22 cellular contexts compared by ENCODE assay signal in genomic region chr4:128416921-128417320, GRCh38.
DNase-seq lines count a peak whose midpoint lies in the region; ATAC-seq and TF ChIP-seq lines count a peak whose summit lies in the region.
"Had no signal": no experiment of that assay in that cellular context is flagged by ENCODE, and none has a peak within 500 bp of the region (broad histone marks: within the 10 kb centered on the region; RNA-seq: fewer than 3 reads in every experiment).

No MANE protein-coding gene starts in this region.

- H3K4me3 ChIP-seq in PC-3 (ENCODE audit: low read length) (no peak overlapping the region), mammary epithelial cell (replicated peaks in 1 of 3; ENCODE audit: insufficient read depth in 1 of 3, low read depth in 2 of 3, low read length in 3 of 3) (no peak overlapping the region), fibroblast of the aortic adventitia (ENCODE audit: low read depth, low read length) (no peak overlapping the region), osteoblast (ENCODE audit: insufficient read depth, low read length) (peak overlapping the region; percentile 24), WERI-Rb-1 (ENCODE audit: low read depth, low read length) (no peak overlapping the region)
- H3K4me3 ChIP-seq: BLaER1, esophagus muscularis mucosa, left ventricle myocardium inferior, SJCRH30, transverse colon had no signal

- H3K27ac ChIP-seq in PC-3 (ENCODE audit: low read length) (no peak overlapping the region), mammary epithelial cell (ENCODE audit: insufficient read depth, low read depth, low read length) (no peak overlapping the region), osteoblast (ENCODE audit: low read depth, low read length) (no peak overlapping the region), WERI-Rb-1 (no peak overlapping the region)
- H3K27ac ChIP-seq: BLaER1, esophagus muscularis mucosa, left ventricle myocardium inferior, SJCRH30, transverse colon had no signal

- H3K4me1 ChIP-seq in PC-3 (ENCODE audit: insufficient read depth, low read length) (peaks cover 8% of the 10 kb centered on the region; the same call in 1 of the 2 replicates), mammary epithelial cell (ENCODE audit: insufficient read depth, low read length) (no peaks in the 10 kb centered on the region), osteoblast (ENCODE audit: insufficient read depth, low read length) (no peaks in the 10 kb centered on the region)
- H3K4me1 ChIP-seq: BLaER1, SJCRH30, transverse colon had no signal

- 61% methylated on average over 3 of the region's 3 CpGs for WGBS in mammary epithelial cell (ENCODE audit: low coverage, missing lambda C conversion rate)

- H3K9me3 ChIP-seq in PC-3 (ENCODE audit: low read length) (no peaks in the 10 kb centered on the region), mammary epithelial cell (replicated peaks; ENCODE audit: insufficient read depth, low read length) (no peaks in the 10 kb centered on the region), osteoblast (ENCODE audit: low read depth, low read length) (no peaks in the 10 kb centered on the region), WERI-Rb-1 (ENCODE audit: severe bottlenecking) (no peaks in the 10 kb centered on the region)
- H3K9me3 ChIP-seq: BLaER1, esophagus muscularis mucosa, left ventricle myocardium inferior, SJCRH30, transverse colon had no signal

- POLR2A ChIA-PET in PC-3 (lab: Charles Lee; ENCODE audit: unreplicated experiment): no interaction called here

- in situ Hi-C loops in mammary epithelial cell (cut with MboI; ENCODE audit: low sequenced_read_pairs in 2 of 2): no loop called here

- intact Hi-C loops in PC-3 (cut with micrococcal nuclease): no loop called here
- intact Hi-C loops in mammary epithelial cell (cut with micrococcal nuclease): no loop called here

- ATAC-seq in PC-3: peak; percentile 56
- ATAC-seq in HG03139 (IDR thresholded peaks at IDR 0.05; ENCODE audit: unreplicated experiment): no peak
- ATAC-seq: HCT116 had no signal

- no TSS peak for BruUV-seq in PC-3 (replicated peaks; lab: Mats Ljungman, UMichigan)
- no TSS peak for BruUV-seq in mammary epithelial cell (replicated peaks; lab: Mats Ljungman, UMichigan)

- no peaks in the 10 kb centered on the region for H3F3A ChIP-seq in PC-3 (ENCODE audit: low read length, unreplicated experiment)

- peak; percentile 39 for DNase-seq in PC-3
- DNase-seq in mammary epithelial cell: no peak
- DNase-seq in fibroblast of the aortic adventitia (ENCODE audit: low read depth): peak; percentile 21
- DNase-seq in osteoblast (ENCODE audit: insufficient read length, low spot score, missing footprints): no peak
- no peak for DNase-seq in GM10266 (ENCODE audit: extremely low spot score)
- no peak for DNase-seq in WERI-Rb-1
- DNase-seq in NCI-H1105 treated with DMSO at 0.1 percent for 48 hours (lab: John Stamatoyannopoulos, UW): no peak
- DNase-seq: activated CD4-positive, alpha-beta T cell treated with anti-CD3 and anti-CD28 coated beads for 4 hours; caudate nucleus; left ventricle myocardium inferior; NCI-H146; NCI-H82; right cardiac atrium; SJCRH30; stimulated activated CD4-positive, alpha-beta T cell treated with anti-CD3 and anti-CD28 coated beads, Interleukin-12 subunit alpha, Interleukin-12 subunit beta, amount 100 ng/mL, for 4 hours; stimulated activated CD4-positive, alpha-beta T cell treated with anti-CD3 and anti-CD28 coated beads, Interleukin-2, amount 100 ng/mL, for 48 hours; SW 1271; transverse colon had no signal

- peak overlapping the region; percentile 87 for H2AFZ ChIP-seq in PC-3 (ENCODE audit: low read length)
- peak overlapping the region; percentile 79 for H2AFZ ChIP-seq in mammary epithelial cell (ENCODE audit: low read depth, low read length)
- H2AFZ ChIP-seq in osteoblast (ENCODE audit: low read length): peak overlapping the region; percentile 93

- H3K9me2 ChIP-seq in PC-3 (replicated peaks; ENCODE audit: low read length): no peaks in the 10 kb centered on the region

- TF ChIP-seq CTCF in PC-3 (conservative IDR thresholded peaks at IDR 0.05; ENCODE audit: low read depth, low read length) (no peak), mammary epithelial cell (conservative IDR thresholded peaks at IDR 0.05 in 1 of 2, IDR thresholded peaks at IDR 0.05 in 1 of 2; ENCODE audit: extremely low read depth in 1 of 2, insufficient read depth in 1 of 2, low read depth in 1 of 2, low read length in 2 of 2) (no peak), fibroblast of the aortic adventitia (IDR thresholded peaks at IDR 0.05; ENCODE audit: insufficient read depth, low read length) (no peak), osteoblast (IDR thresholded peaks at IDR 0.05; ENCODE audit: extremely low read depth, low read depth, low read length) (no peak), GM10266 (IDR thresholded peaks at IDR 0.05; ENCODE audit: control insufficient read depth, insufficient read depth, low read depth, missing control alignments) (no peak), WERI-Rb-1 (IDR thresholded peaks at IDR 0.05; ENCODE audit: low read depth, low read length) (no peak)

- H3K79me2 ChIP-seq in PC-3 (ENCODE audit: low read length): no peaks in the 10 kb centered on the region
- no peaks in the 10 kb centered on the region for H3K79me2 ChIP-seq in mammary epithelial cell (ENCODE audit: insufficient read depth, low read length)
- H3K79me2 ChIP-seq in osteoblast (ENCODE audit: insufficient read depth, low read length): no peaks in the 10 kb centered on the region

- H3K36me3 ChIP-seq in PC-3 (ENCODE audit: low read depth, low read length) (no peaks in the 10 kb centered on the region), mammary epithelial cell (ENCODE audit: insufficient read depth, low read length) (no peaks in the 10 kb centered on the region), osteoblast (ENCODE audit: insufficient read depth, low read length) (no peaks in the 10 kb centered on the region), WERI-Rb-1 (no peaks in the 10 kb centered on the region)
- H3K36me3 ChIP-seq: BLaER1, esophagus muscularis mucosa, left ventricle myocardium inferior, SJCRH30, transverse colon had no signal

- CTCF ChIA-PET in PC-3 (lab: Charles Lee) (no interaction called here), mammary epithelial cell (lab: Charles Lee; ENCODE audit: low non-redundant PET) (no interaction called here)

- H3K9ac ChIP-seq in PC-3 (ENCODE audit: low read length): no peak overlapping the region
- H3K9ac ChIP-seq in mammary epithelial cell (ENCODE audit: insufficient read depth, low read length): no peak overlapping the region
- H3K9ac ChIP-seq: BLaER1 had no signal

- H3K27me3 ChIP-seq in PC-3 (ENCODE audit: low read length) (no peaks in the 10 kb centered on the region), mammary epithelial cell (ENCODE audit: insufficient read depth, low read length) (no peaks in the 10 kb centered on the region), osteoblast (ENCODE audit: insufficient read depth, low read length) (no peaks in the 10 kb centered on the region), WERI-Rb-1 (ENCODE audit: insufficient read depth, low read depth, severe bottlenecking) (no peaks in the 10 kb centered on the region)
- H3K27me3 ChIP-seq: BLaER1, esophagus muscularis mucosa, SJCRH30, transverse colon had no signal

- H3K4me2 ChIP-seq in PC-3 (ENCODE audit: low read length) (peak overlapping the region; percentile 53), mammary epithelial cell (ENCODE audit: insufficient read depth, low read depth, low read length) (no peak overlapping the region), osteoblast (ENCODE audit: insufficient read depth, low read length) (peak overlapping the region; percentile 58)
- H3K4me2 ChIP-seq: BLaER1 had no signal

- dilution Hi-C loops in mammary epithelial cell (cut with HindIII; ENCODE audit: low sequenced_read_pairs): no loop called here

- H4K20me1 ChIP-seq in PC-3 (ENCODE audit: low read length) (no peaks in the 10 kb centered on the region), mammary epithelial cell (ENCODE audit: insufficient read depth, low read length) (no peaks in the 10 kb centered on the region), osteoblast (ENCODE audit: insufficient read depth, low read length) (no peaks in the 10 kb centered on the region)
- H4K20me1 ChIP-seq: BLaER1 had no signal

Comparison
In these comparisons a context has a peak if more than half of its experiments do, and no peak if none do; other contexts are left out.
1. DNase-seq: peak in PC-3 (single experiment) and fibroblast of the aortic adventitia (single experiment); none in mammary epithelial cell (single experiment), osteoblast (single experiment), GM10266 (single experiment), WERI-Rb-1 (single experiment) and NCI-H1105 treated with DMSO at 0.1 percent for 48 hours (single experiment).
2. Peak in every context shown above with its lines, with median percentiles within 50 percentile points of each other: H2AFZ ChIP-seq.